14 cellular contexts compared by ENCODE assay signal in genomic region chr3:86887876-86888275, GRCh38.
DNase-seq lines count a peak whose midpoint lies in the region; ATAC-seq, FAIRE-seq and TF ChIP-seq lines count a peak whose summit lies in the region.
"Had no signal": no experiment of that assay in that cellular context is flagged by ENCODE, and none has a peak within 500 bp of the region (broad histone marks: within the 10 kb centered on the region; RNA-seq: fewer than 3 reads in every experiment).

No MANE protein-coding gene starts in this region.

- H3K36me3 ChIP-seq in PC-3 (ENCODE audit: low read depth, low read length) = no peaks in the 10 kb centered on the region
- H3K36me3 ChIP-seq in bronchial epithelial cell (ENCODE audit: control insufficient read depth, insufficient read depth, low read length) = no peaks in the 10 kb centered on the region
- H3K36me3 ChIP-seq in effector memory CD4-positive, alpha-beta T cell (ENCODE audit: control insufficient read depth, insufficient read depth, low read length) = no peaks in the 10 kb centered on the region

- in situ Hi-C loops in GM13976 (cut with MboI; ENCODE audit: low sequenced_read_pairs, unreplicated experiment) = no loop called here

- no peaks in the 10 kb centered on the region for H3K27me3 ChIP-seq in PC-3 (ENCODE audit: low read length)
- H3K27me3 ChIP-seq in bronchial epithelial cell (ENCODE audit: control insufficient read depth, insufficient read depth, low read length) = no peaks in the 10 kb centered on the region
- H3K27me3 ChIP-seq in effector memory CD4-positive, alpha-beta T cell (replicated peaks; ENCODE audit: control insufficient read depth, insufficient read depth, low read length, poor library complexity, severe bottlenecking) = no peaks in the 10 kb centered on the region

- intact Hi-C loops in PC-3 (cut with micrococcal nuclease) = no loop called here

- BruUV-seq in PC-3 (replicated peaks; lab: Mats Ljungman, UMichigan) = no TSS peak

- no peak overlapping the region for H3K4me2 ChIP-seq in PC-3 (ENCODE audit: low read length)

- H3K27ac ChIP-seq in PC-3 (ENCODE audit: low read length) (no peak overlapping the region), substantia nigra (ENCODE audit: low read depth, low read length, poor library complexity, severe bottlenecking) (no peak overlapping the region)
- H3K27ac ChIP-seq in effector memory CD4-positive, alpha-beta T cell (ENCODE audit: insufficient read depth, low read length, poor library complexity, severe bottlenecking) = no peak overlapping the region
- H3K27ac ChIP-seq: GM23248 had no signal

- H3K79me2 ChIP-seq in PC-3 (ENCODE audit: low read length) = no peaks in the 10 kb centered on the region

- CTCF ChIA-PET in PC-3 (lab: Charles Lee) = no interaction called here

- no peak overlapping the region for H3K9ac ChIP-seq in PC-3 (ENCODE audit: low read length)
- H3K9ac ChIP-seq: GM23248 had no signal

- no peaks in the 10 kb centered on the region for H4K20me1 ChIP-seq in PC-3 (ENCODE audit: low read length)

- no peaks in the 10 kb centered on the region for H3K9me2 ChIP-seq in PC-3 (replicated peaks; ENCODE audit: low read length)

- H3K4me1 ChIP-seq in PC-3 (ENCODE audit: insufficient read depth, low read length) = peaks cover 8% of the 10 kb centered on the region
- H3K4me1 ChIP-seq in effector memory CD4-positive, alpha-beta T cell (ENCODE audit: control insufficient read depth, insufficient read depth, low read length, poor library complexity, severe bottlenecking) = no peaks in the 10 kb centered on the region

- TF ChIP-seq CTCF in PC-3 (conservative IDR thresholded peaks at IDR 0.05; ENCODE audit: low read depth, low read length) = no peak
- no peak for TF ChIP-seq CTCF in bronchial epithelial cell (IDR thresholded peaks at IDR 0.05; ENCODE audit: insufficient read depth, low read length, severe bottlenecking)
- TF ChIP-seq CTCF in GM13976 (IDR thresholded peaks at IDR 0.05; ENCODE audit: borderline replicate concordance, control extremely low read depth, extremely low read depth, insufficient read depth, missing control alignments) = no peak

- peak; percentile 28 for DNase-seq in ELR (ENCODE audit: low read depth)
- peak; percentile 69 for DNase-seq in PC-3
- peak; percentile 22 for DNase-seq in bronchial epithelial cell (ENCODE audit: low read depth)
- no peak for DNase-seq in substantia nigra (lab: John Stamatoyannopoulos, UW)
- DNase-seq in effector memory CD4-positive, alpha-beta T cell = no peak
- DNase-seq in GM13976 (ENCODE audit: low spot score) = no peak
- DNase-seq: C1 segment of cervical spinal cord; CD4-positive, alpha-beta T cell; DMS79; GF-D8; GM23248; H7 had no signal

- peak; percentile 74 for ATAC-seq in PC-3

- H3F3A ChIP-seq in PC-3 (ENCODE audit: low read length, unreplicated experiment) = no peaks in the 10 kb centered on the region

- no peak overlapping the region for H2AFZ ChIP-seq in PC-3 (ENCODE audit: low read length)
- H2AFZ ChIP-seq: GM23248 had no signal

- no peak overlapping the region for H3K4me3 ChIP-seq in PC-3 (ENCODE audit: low read length)
- H3K4me3 ChIP-seq in bronchial epithelial cell (ENCODE audit: low read depth, low read length) = no peak overlapping the region
- no peak overlapping the region for H3K4me3 ChIP-seq in effector memory CD4-positive, alpha-beta T cell (ENCODE audit: insufficient read depth, low read depth, low read length, poor library complexity, severe bottlenecking)
- H3K4me3 ChIP-seq: GM23248 had no signal

- peak; percentile 27 for FAIRE-seq in A204.1 (lab: Jason Lieb, UNC)
- no peak for FAIRE-seq in bronchial epithelial cell (lab: Jason Lieb, UNC)
- FAIRE-seq: GM18507 had no signal

- H3K9me3 ChIP-seq in PC-3 (ENCODE audit: low read length) = no peaks in the 10 kb centered on the region
- no peaks in the 10 kb centered on the region for H3K9me3 ChIP-seq in effector memory CD4-positive, alpha-beta T cell (ENCODE audit: control insufficient read depth, low read length)

- POLR2A ChIA-PET in PC-3 (lab: Charles Lee; ENCODE audit: unreplicated experiment) = no interaction called here

Comparison
In these comparisons a context has a peak if more than half of its experiments do, and no peak if none do; other contexts are left out.
1. DNase-seq: peak in ELR (single experiment), PC-3 (single experiment) and bronchial epithelial cell (single experiment); none in substantia nigra (0 of 49), effector memory CD4-positive, alpha-beta T cell (0 of 3) and GM13976 (single experiment).